ENCODE assay signal across 8 cellular contexts in the genomic region with DNA sequence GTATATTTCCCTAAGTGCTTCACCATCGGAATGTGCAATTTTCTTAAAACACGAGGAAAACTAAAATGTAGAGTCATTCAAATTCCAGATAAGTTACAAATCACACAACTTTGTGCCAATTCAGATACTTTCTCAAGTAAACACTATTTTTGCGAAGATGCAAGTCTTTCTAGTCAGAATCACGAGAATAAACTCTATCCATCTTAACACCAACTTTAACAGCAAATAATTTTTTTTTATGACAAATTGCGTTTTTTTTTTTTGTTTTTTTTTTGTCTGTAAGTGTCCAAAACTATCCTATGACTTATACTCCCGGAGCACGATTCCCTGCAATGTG. TPM values are rescaled to one million over a fixed set of nuclear protein-coding genes. Genes with fewer than 3 reads are reported as not detected.
DNase-seq lines count a peak whose midpoint lies in the region; ATAC-seq and TF ChIP-seq lines count a peak whose summit lies in the region.

No MANE protein-coding gene starts in this region.

- 11% methylated on average over 4 of the region's 7 CpGs for WGBS in HUES64

- H3K9ac ChIP-seq in HUES64 (ENCODE audit: low read depth, low read length) (peak overlapping the region; percentile 97), muscle layer of colon (ENCODE audit: low read length) (peak overlapping the region; percentile 78)

- CTCF ChIA-PET in AG04449 (lab: Yijun Ruan, JAX), result interaction anchor here (2.7 to 4.0 kb wide), 3 partner anchors 9 to 680 kb away, joined by 18 to 61 read pairs (median 32); no protein-coding TSS in a partner anchor

- ATAC-seq in GM19035 (IDR thresholded peaks at IDR 0.05; ENCODE audit: unreplicated experiment), result no peak

- peak; percentile 41 for DNase-seq in AG04449 (ENCODE audit: low read depth, low spot score)
- no peak for DNase-seq in stimulated activated CD4-positive, alpha-beta T cell treated with anti-CD3 and anti-CD28 coated beads, Interleukin-4, amount 100 ng/mL, for 1 hour
- no peak for DNase-seq in NCI-H1417 treated with DMSO at 0.1 percent for 48 hours (lab: John Stamatoyannopoulos, UW)
- DNase-seq in H4 (ENCODE audit: low spot score), result no peak

- H3K27ac ChIP-seq in HUES64 (ENCODE audit: low read depth, low read length) (peak overlapping the region; percentile 100), cingulate gyrus (ENCODE audit: low read depth, low read length) (peak overlapping the region; percentile 97), muscle layer of colon (ENCODE audit: low read depth, low read length) (peak overlapping the region; percentile 95)

- POLR2A ChIA-PET in AG04449 (lab: Yijun Ruan, JAX), result no interaction called here

- no peak for TF ChIP-seq CTCF in AG04449 (IDR thresholded peaks at IDR 0.05; ENCODE audit: insufficient read depth, low read length, missing control alignments)

- H3K4me3 ChIP-seq in AG04449 (ENCODE audit: low read depth, low read length) (peak overlapping the region; percentile 69), HUES64 (ENCODE audit: low read length) (peak overlapping the region; percentile 76), muscle layer of colon (ENCODE audit: low read depth in 1 of 2, low read length in 2 of 2) (peak overlapping the region; percentile 55 to 90)

- H3K4me1 ChIP-seq in HUES64 (ENCODE audit: insufficient read depth, low read length) (peaks cover 31% of the 10 kb centered on the region), muscle layer of colon (ENCODE audit: insufficient read depth, low read length) (peaks cover 35% of the 10 kb centered on the region)

- no peaks in the 10 kb centered on the region for H3K27me3 ChIP-seq in HUES64 (ENCODE audit: insufficient read depth, low read length)
- H3K27me3 ChIP-seq in muscle layer of colon (ENCODE audit: control insufficient read depth in 1 of 2, insufficient read depth in 2 of 2, low read length in 2 of 2), result no peaks in the 10 kb centered on the region

- no peaks in the 10 kb centered on the region for H3K9me3 ChIP-seq in HUES64 (ENCODE audit: insufficient read depth, low read depth, low read length)
- H3K9me3 ChIP-seq in muscle layer of colon (ENCODE audit: low read length), result no peaks in the 10 kb centered on the region

- no peaks in the 10 kb centered on the region for H3K36me3 ChIP-seq in HUES64 (ENCODE audit: insufficient read depth, low read length)
- H3K36me3 ChIP-seq in muscle layer of colon (ENCODE audit: insufficient read depth, low read length), result no peaks in the 10 kb centered on the region

RNA-seq across cellular contexts. Expression of gene STAG1, which starts 1.3 kb away (rescaled TPM):
- polyA plus RNA-seq in HUES64 (2013, experiment 1 of 2), result 20.5 TPM
- polyA plus RNA-seq in HUES64 (2013, experiment 2 of 2), result 16.9 TPM
- 21.6 and 31.0 TPM in 2 replicates for total RNA-seq in H4 (2014; rRNA removed; shearing (Covaris generic))
